ENCODE assay signal across 9 cellular contexts in genomic region chr1:145999321-146000024, GRCh38. TPM values are rescaled to one million over a fixed set of nuclear protein-coding genes. Genes with fewer than 3 reads are reported as not detected.
DNase-seq lines count a peak whose midpoint lies in the region; ATAC-seq and TF ChIP-seq lines count a peak whose summit lies in the region.
"Had no signal": no experiment of that assay in that cellular context is flagged by ENCODE, and none has a peak within 500 bp of the region (broad histone marks: within the 10 kb centered on the region; RNA-seq: fewer than 3 reads in every experiment).

No MANE protein-coding gene starts in this region.

- peaks cover 40% of the 10 kb centered on the region for H3K4me1 ChIP-seq in PC-9 (replicated peaks; ENCODE audit: insufficient read depth)
- H3K4me1 ChIP-seq in rectal smooth muscle tissue (ENCODE audit: control insufficient read depth, insufficient read depth, low read length) = peaks cover 16% of the 10 kb centered on the region

- H3K9me2 ChIP-seq in PC-9 (ENCODE audit: insufficient read depth) = no peaks in the 10 kb centered on the region

- H3K27ac ChIP-seq in PC-9 (peak overlapping the region; percentile 41), rectal smooth muscle tissue (ENCODE audit: low read depth, low read length) (peak overlapping the region; percentile 94)

- no peaks in the 10 kb centered on the region for H3K9me3 ChIP-seq in PC-9 (ENCODE audit: insufficient read depth, low read depth)

- intact Hi-C loops in PC-9 (cut with micrococcal nuclease; ENCODE audit: unreplicated experiment) = no loop called here

- H2AFZ ChIP-seq in PC-9 = 0 out of 2 replicates have a peak overlapping the region, but pooled peaks have one; percentile 61

- DNase-seq in HT-29 (ENCODE audit: low spot score) (peak; percentile 62), PC-9 (peak in 1 of 2 experiments; percentile 46), NCI-H226 (no peak), HuH-7 (ENCODE audit: low spot score) (no peak), medulla oblongata (ENCODE audit: extremely low spot score) (no peak), COLO829 (ENCODE audit: low spot score) (no peak)

- ATAC-seq in esophagus mucosa = peak; percentile 5

- BruUV-seq in PC-9 (replicated peaks; lab: Mats Ljungman, UMichigan) = no TSS peak

- H3F3A ChIP-seq in PC-9 (ENCODE audit: insufficient read depth, low read depth) = peaks cover 37% of the 10 kb centered on the region

- H3K4me3 ChIP-seq in PC-9 = peak overlapping the region; percentile 11; the same call in 1 of the 2 replicates
- H3K4me3 ChIP-seq in rectal smooth muscle tissue (ENCODE audit: low read length) = peak overlapping the region; percentile 7

- peaks cover 17% of the 10 kb centered on the region for H4K20me1 ChIP-seq in PC-9 (ENCODE audit: insufficient read depth)

- H3K9ac ChIP-seq in rectal smooth muscle tissue (ENCODE audit: low read length) = no peak overlapping the region

- POLR2A ChIA-PET in PC-9 (lab: Charles Lee; ENCODE audit: unreplicated experiment) = no interaction called here

- H3K27me3 ChIP-seq in PC-9 (ENCODE audit: insufficient read depth, low read depth) (no peaks in the 10 kb centered on the region), rectal smooth muscle tissue (ENCODE audit: control insufficient read depth, insufficient read depth, low read length) (no peaks in the 10 kb centered on the region)

- peak overlapping the region; percentile 57 for H3K4me2 ChIP-seq in PC-9

- H3K36me3 ChIP-seq in PC-9 (ENCODE audit: low read depth) (peaks cover 12% of the 10 kb centered on the region), rectal smooth muscle tissue (ENCODE audit: control insufficient read depth, insufficient read depth, low read length) (peaks cover 15% of the 10 kb centered on the region)

- peaks cover 19% of the 10 kb centered on the region for H3K79me2 ChIP-seq in PC-9 (ENCODE audit: low read depth)

- CTCF ChIA-PET in PC-9 (lab: Charles Lee) = no interaction called here

- TF ChIP-seq CTCF in PC-9 (conservative IDR thresholded peaks at IDR 0.05) = no peak

RNA-seq across cellular contexts. Expression of gene TXNIP, which starts 3.1 kb away (rescaled TPM):
- total RNA-seq in HT-29 (2014; rRNA removed; shearing (Covaris generic)) = 30.1 and 46.6 TPM in 2 replicates
- total RNA-seq in PC-9 (2021) (95.7 and 131 TPM in 2 replicates), esophagus mucosa (77.7 TPM)

RNA-seq across cellular contexts. Expression of gene HJV, which starts 22.1 kb away (rescaled TPM):
- total RNA-seq in HT-29 (2014; rRNA removed; shearing (Covaris generic)) = not detected in 2 replicates
- not detected in 2 replicates for total RNA-seq in PC-9 (2021)
- total RNA-seq in esophagus mucosa = not detected
- total RNA-seq: endothelial cell of umbilical vein had no signal

RNA-seq across cellular contexts. Expression of gene POLR3GL, which starts 35.0 kb away (rescaled TPM):
- total RNA-seq in HT-29 (2014; rRNA removed; shearing (Covaris generic)) = 7.1 and 7.4 TPM in 2 replicates
- total RNA-seq in PC-9 (2021) = 7.2 and 10.6 TPM in 2 replicates
- 6.1 TPM for total RNA-seq in esophagus mucosa

RNA-seq across cellular contexts. Expression of gene ANKRD34A, which starts 35.1 kb away (rescaled TPM):
- 0.20 and 1.9 TPM in 2 replicates for total RNA-seq in HT-29 (2014; rRNA removed; shearing (Covaris generic))
- total RNA-seq in PC-9 (2021) (0.33 and 0.50 TPM in 2 replicates), esophagus mucosa (0.12 TPM)

RNA-seq across cellular contexts. Expression of gene LIX1L, which starts 41.7 kb away (rescaled TPM):
- 2.5 and 3.0 TPM in 2 replicates for total RNA-seq in HT-29 (2014; rRNA removed; shearing (Covaris generic))
- 0.48 and 0.50 TPM in 2 replicates for total RNA-seq in PC-9 (2021)
- total RNA-seq in esophagus mucosa = 4.3 TPM
